ENCODE assay signal across 9 cellular contexts in genomic region chr6:56843476-56844349, GRCh38.
DNase-seq lines count a peak whose midpoint lies in the region; ATAC-seq, FAIRE-seq and TF ChIP-seq lines count a peak whose summit lies in the region.
"Had no signal": no experiment of that assay in that cellular context is flagged by ENCODE, and none has a peak within 500 bp of the region (broad histone marks: within the 10 kb centered on the region; RNA-seq: fewer than 3 reads in every experiment).

No MANE protein-coding gene starts in this region.

- H3K36me3 Mint-ChIP-seq in T-helper 17 cell (ENCODE audit: low read depth): no peaks in the 10 kb centered on the region
- H3K36me3 Mint-ChIP-seq in MCF 10A (ENCODE audit: insufficient read depth, unreplicated experiment): no peaks in the 10 kb centered on the region

- CTCF ChIA-PET in MCF 10A (lab: Yijun Ruan, JAX): interaction anchor here (0.7 to 10.9 kb wide), 6 partner anchors 10 to 134 kb away, joined by 3 to 208 read pairs (median 5); no protein-coding TSS in a partner anchor

- peak; percentile 26 for DNase-seq in NCI-H1436 (lab: John Stamatoyannopoulos, UW)
- DNase-seq in NCI-H1436 treated with DMSO at 0.1 percent for 48 hours (lab: John Stamatoyannopoulos, UW): no peak
- peak; percentile 35 for DNase-seq in NCI-H128 (lab: John Stamatoyannopoulos, UW; ENCODE audit: unreplicated experiment)
- DNase-seq in T-helper 17 cell: peak; percentile 13 to 55 (median 28)
- DNase-seq in MCF 10A (ENCODE audit: unreplicated experiment): peak; percentile 65
- peak; percentile 88 for DNase-seq in iPS-NIHi11 (ENCODE audit: low spot score)
- DNase-seq in small intestine: peak; percentile 8

- 1 to 3% (median 1%) methylated on average over 25 to 85 of the region's 87 CpGs for WGBS in small intestine, 3 donors

- no TSS peak for BruUV-seq in MCF 10A (replicated peaks; lab: Mats Ljungman, UMichigan)

- no peak for FAIRE-seq in small intestine (lab: Jason Lieb, UNC)
- FAIRE-seq: A204.1 had no signal

- POLR2A ChIA-PET in MCF 10A (lab: Yijun Ruan, JAX): interaction anchor here (0.8 to 4.7 kb wide), 10 partner anchors 9 to 150 kb away, joined by 3 to 30 read pairs (median 4); no protein-coding TSS in a partner anchor

- no peaks in the 10 kb centered on the region for H3K4me1 ChIP-seq in small intestine (ENCODE audit: control insufficient read depth in 2 of 2, insufficient read depth in 1 of 2, low read depth in 1 of 2, low read length in 1 of 2)

- peaks cover 6 to 10% of the 10 kb centered on the region in 2 donors for H3K27me3 ChIP-seq in small intestine (ENCODE audit: control insufficient read depth in 2 of 2, insufficient read depth in 2 of 2, low read length in 2 of 2)

- H3K36me3 ChIP-seq in small intestine (ENCODE audit: control insufficient read depth in 2 of 2, insufficient read depth in 2 of 2, low read length in 2 of 2): no peaks in the 10 kb centered on the region

- H3K9me3 Mint-ChIP-seq in MCF 10A (ENCODE audit: unreplicated experiment): no peaks in the 10 kb centered on the region

- H3K27ac ChIP-seq in small intestine (ENCODE audit: low read depth in 1 of 2, low read length in 1 of 2): peak overlapping the region in 1 of 2 donors; percentile 79

- H3K9me3 ChIP-seq in T-helper 17 cell (ENCODE audit: control insufficient read depth, low read length, poor library complexity, severe bottlenecking): no peaks in the 10 kb centered on the region
- H3K9me3 ChIP-seq in small intestine (ENCODE audit: control insufficient read depth, low read depth): no peaks in the 10 kb centered on the region

- peak overlapping the region; percentile 35 to 60 for H3K4me3 ChIP-seq in small intestine (ENCODE audit: low read depth in 1 of 2, low read length in 2 of 2)

- peak; percentile 33 for TF ChIP-seq CTCF in MCF 10A (IDR thresholded peaks at IDR 0.05; ENCODE audit: unreplicated experiment)

- peaks cover 29% of the 10 kb centered on the region for H3K27me3 Mint-ChIP-seq in T-helper 17 cell
- no peaks in the 10 kb centered on the region for H3K27me3 Mint-ChIP-seq in MCF 10A (ENCODE audit: insufficient read depth, unreplicated experiment)

- peaks cover 12% of the 10 kb centered on the region for H3K4me1 Mint-ChIP-seq in T-helper 17 cell
- peaks cover 17% of the 10 kb centered on the region for H3K4me1 Mint-ChIP-seq in MCF 10A (ENCODE audit: insufficient read depth, unreplicated experiment)

- intact Hi-C loops in MCF 10A (cut with micrococcal nuclease): loop anchor here (5.0 kb wide), 3 partner anchors 36 to 201 kb away; partner anchors contain the start of gene DST

- H3K27ac Mint-ChIP-seq in T-helper 17 cell (no peak overlapping the region), MCF 10A (ENCODE audit: low read depth, unreplicated experiment) (peak overlapping the region; percentile 88)

- ATAC-seq in HG02678 (IDR thresholded peaks at IDR 0.05; ENCODE audit: unreplicated experiment): peak; percentile 90
- peak; percentile 97 for ATAC-seq in T-helper 17 cell

- H3K4me3 Mint-ChIP-seq in T-helper 17 cell (peak overlapping the region; percentile 81), MCF 10A (ENCODE audit: unreplicated experiment) (peak overlapping the region; percentile 92)
